ENCODE assay signal across 8 cellular contexts in genomic region chr5:14351845-14352712, GRCh38.
A peak's percentile ranks its signal among the peaks of the same experiment; 100 is the strongest.
DNase-seq lines count a peak whose midpoint lies in the region; ATAC-seq lines count a peak whose summit lies in the region.

No MANE protein-coding gene starts in this region.

- peaks cover 31% of the 10 kb centered on the region for H3K4me1 Mint-ChIP-seq in memory B cell

- H3K27me3 Mint-ChIP-seq in memory B cell = no peaks in the 10 kb centered on the region

- peaks cover 33% of the 10 kb centered on the region for H3K36me3 Mint-ChIP-seq in memory B cell

- H3K9me3 Mint-ChIP-seq in memory B cell = no peaks in the 10 kb centered on the region

- no peak overlapping the region for H3K4me3 Mint-ChIP-seq in memory B cell

- DNase-seq in CD1c-positive myeloid dendritic cell (ENCODE audit: extremely low spot score) = peak; percentile 78
- DNase-seq in NCI-H526 (lab: John Stamatoyannopoulos, UW) = peak; percentile 8 to 72
- DNase-seq in activated CD4-positive, alpha-beta T cell treated with anti-CD3 and anti-CD28 coated beads, Interleukin-2, amount 50 U/mL, for 1 hour = peak; percentile 56
- peak; percentile 43 to 80 for DNase-seq in dermis microvascular lymphatic vessel endothelial cell (ENCODE audit: low read depth in 2 of 2)
- peak; percentile 57 to 59 for DNase-seq in memory B cell (ENCODE audit: low spot score in 2 of 2)
- peak; percentile 27 to 37 for DNase-seq in stimulated activated CD8-positive, alpha-beta memory T cell treated with anti-CD3 and anti-CD28 coated beads, Interleukin-2, amount 100 ng/mL, for 48 hours (ENCODE audit: low read depth in 2 of 2)

- peak; percentile 76 for ATAC-seq in GM19324 (IDR thresholded peaks at IDR 0.05; ENCODE audit: low FRiP score, unreplicated experiment)
- ATAC-seq in HG03378 (IDR thresholded peaks at IDR 0.05; ENCODE audit: unreplicated experiment) = peak; percentile 83
- peak; percentile 90 for ATAC-seq in memory B cell (ENCODE audit: low read depth)

- H3K27ac Mint-ChIP-seq in memory B cell = peak overlapping the region; percentile 79

Comparison
In these comparisons a context has a peak if more than half of its experiments do, and no peak if none do; other contexts are left out.
1. Peak in every context shown above with its lines: DNase-seq and ATAC-seq.